ENCODE assay signal across 1 cellular context in the genomic region with DNA sequence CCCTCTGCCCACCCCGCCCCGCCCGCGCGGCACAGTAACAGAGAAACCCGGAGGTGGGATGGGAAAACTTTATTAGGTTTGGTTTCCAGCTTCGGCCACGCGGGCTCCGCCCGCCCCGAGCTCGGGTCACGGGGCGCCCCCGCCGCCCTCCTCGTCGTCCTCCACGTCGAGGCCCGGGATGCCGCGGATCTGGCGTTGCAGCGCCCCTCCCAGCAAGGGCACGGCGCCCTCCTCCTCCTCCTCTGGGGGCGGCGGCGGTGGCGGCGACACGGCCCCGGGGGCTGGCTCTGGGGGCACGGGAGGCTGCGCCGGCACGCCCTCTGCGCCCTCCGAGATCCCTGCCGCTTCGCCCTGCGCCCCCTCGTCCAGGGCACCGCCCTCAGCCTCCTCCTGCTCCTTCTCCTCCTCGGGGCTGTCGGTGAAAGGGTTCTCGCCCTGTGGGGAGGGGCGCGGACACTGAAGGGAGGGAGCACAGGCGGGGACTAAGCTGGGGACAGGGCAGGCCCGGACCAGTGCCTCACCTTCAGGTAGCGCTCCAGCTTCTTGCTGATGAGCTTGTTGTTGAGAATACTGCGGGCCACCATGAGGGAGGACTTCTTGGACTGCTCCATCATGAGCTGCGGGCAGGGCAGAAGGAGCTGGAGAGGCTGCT.
TF ChIP-seq lines count a peak whose summit lies in the region.

No MANE protein-coding gene starts in this region.

TF ChIP-seq in K562, 482 proteins besides CTCF, POLR2A, EP300 and RAD21 (continued from another document and continues in another):
- TF ChIP-seq, protein P1, sequence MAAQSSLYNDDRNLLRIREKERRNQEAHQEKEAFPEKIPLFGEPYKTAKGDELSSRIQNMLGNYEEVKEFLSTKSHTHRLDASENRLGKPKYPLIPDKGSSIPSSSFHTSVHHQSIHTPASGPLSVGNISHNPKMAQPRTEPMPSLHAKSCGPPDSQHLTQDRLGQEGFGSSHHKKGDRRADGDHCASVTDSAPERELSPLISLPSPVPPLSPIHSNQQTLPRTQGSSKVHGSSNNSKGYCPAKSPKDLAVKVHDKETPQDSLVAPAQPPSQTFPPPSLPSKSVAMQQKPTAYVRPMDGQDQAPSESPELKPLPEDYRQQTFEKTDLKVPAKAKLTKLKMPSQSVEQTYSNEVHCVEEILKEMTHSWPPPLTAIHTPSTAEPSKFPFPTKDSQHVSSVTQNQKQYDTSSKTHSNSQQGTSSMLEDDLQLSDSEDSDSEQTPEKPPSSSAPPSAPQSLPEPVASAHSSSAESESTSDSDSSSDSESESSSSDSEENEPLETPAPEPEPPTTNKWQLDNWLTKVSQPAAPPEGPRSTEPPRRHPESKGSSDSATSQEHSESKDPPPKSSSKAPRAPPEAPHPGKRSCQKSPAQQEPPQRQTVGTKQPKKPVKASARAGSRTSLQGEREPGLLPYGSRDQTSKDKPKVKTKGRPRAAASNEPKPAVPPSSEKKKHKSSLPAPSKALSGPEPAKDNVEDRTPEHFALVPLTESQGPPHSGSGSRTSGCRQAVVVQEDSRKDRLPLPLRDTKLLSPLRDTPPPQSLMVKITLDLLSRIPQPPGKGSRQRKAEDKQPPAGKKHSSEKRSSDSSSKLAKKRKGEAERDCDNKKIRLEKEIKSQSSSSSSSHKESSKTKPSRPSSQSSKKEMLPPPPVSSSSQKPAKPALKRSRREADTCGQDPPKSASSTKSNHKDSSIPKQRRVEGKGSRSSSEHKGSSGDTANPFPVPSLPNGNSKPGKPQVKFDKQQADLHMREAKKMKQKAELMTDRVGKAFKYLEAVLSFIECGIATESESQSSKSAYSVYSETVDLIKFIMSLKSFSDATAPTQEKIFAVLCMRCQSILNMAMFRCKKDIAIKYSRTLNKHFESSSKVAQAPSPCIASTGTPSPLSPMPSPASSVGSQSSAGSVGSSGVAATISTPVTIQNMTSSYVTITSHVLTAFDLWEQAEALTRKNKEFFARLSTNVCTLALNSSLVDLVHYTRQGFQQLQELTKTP (IDR thresholded peaks at IDR 0.05; ENCODE audit: low read depth in 1 of 2, partially characterized antibody in 2 of 2) = no peak
- peak; percentile 50 for TF ChIP-seq NFIC (IDR thresholded peaks at IDR 0.05)
- TF ChIP-seq, protein P2, sequence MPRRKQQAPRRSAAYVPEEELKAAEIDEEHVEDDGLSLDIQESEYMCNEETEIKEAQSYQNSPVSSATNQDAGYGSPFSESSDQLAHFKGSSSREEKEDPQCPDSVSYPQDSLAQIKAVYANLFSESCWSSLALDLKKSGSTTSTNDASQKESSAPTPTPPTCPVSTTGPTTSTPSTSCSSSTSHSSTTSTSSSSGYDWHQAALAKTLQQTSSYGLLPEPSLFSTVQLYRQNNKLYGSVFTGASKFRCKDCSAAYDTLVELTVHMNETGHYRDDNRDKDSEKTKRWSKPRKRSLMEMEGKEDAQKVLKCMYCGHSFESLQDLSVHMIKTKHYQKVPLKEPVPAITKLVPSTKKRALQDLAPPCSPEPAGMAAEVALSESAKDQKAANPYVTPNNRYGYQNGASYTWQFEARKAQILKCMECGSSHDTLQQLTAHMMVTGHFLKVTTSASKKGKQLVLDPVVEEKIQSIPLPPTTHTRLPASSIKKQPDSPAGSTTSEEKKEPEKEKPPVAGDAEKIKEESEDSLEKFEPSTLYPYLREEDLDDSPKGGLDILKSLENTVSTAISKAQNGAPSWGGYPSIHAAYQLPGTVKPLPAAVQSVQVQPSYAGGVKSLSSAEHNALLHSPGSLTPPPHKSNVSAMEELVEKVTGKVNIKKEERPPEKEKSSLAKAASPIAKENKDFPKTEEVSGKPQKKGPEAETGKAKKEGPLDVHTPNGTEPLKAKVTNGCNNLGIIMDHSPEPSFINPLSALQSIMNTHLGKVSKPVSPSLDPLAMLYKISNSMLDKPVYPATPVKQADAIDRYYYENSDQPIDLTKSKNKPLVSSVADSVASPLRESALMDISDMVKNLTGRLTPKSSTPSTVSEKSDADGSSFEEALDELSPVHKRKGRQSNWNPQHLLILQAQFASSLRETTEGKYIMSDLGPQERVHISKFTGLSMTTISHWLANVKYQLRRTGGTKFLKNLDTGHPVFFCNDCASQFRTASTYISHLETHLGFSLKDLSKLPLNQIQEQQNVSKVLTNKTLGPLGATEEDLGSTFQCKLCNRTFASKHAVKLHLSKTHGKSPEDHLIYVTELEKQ (CRISPR knock-in tag; IDR thresholded peaks at IDR 0.05) = no peak
- TF ChIP-seq, protein P3, sequence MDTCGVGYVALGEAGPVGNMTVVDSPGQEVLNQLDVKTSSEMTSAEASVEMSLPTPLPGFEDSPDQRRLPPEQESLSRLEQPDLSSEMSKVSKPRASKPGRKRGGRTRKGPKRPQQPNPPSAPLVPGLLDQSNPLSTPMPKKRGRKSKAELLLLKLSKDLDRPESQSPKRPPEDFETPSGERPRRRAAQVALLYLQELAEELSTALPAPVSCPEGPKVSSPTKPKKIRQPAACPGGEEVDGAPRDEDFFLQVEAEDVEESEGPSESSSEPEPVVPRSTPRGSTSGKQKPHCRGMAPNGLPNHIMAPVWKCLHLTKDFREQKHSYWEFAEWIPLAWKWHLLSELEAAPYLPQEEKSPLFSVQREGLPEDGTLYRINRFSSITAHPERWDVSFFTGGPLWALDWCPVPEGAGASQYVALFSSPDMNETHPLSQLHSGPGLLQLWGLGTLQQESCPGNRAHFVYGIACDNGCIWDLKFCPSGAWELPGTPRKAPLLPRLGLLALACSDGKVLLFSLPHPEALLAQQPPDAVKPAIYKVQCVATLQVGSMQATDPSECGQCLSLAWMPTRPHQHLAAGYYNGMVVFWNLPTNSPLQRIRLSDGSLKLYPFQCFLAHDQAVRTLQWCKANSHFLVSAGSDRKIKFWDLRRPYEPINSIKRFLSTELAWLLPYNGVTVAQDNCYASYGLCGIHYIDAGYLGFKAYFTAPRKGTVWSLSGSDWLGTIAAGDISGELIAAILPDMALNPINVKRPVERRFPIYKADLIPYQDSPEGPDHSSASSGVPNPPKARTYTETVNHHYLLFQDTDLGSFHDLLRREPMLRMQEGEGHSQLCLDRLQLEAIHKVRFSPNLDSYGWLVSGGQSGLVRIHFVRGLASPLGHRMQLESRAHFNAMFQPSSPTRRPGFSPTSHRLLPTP (IDR thresholded peaks at IDR 0.05; ENCODE audit: borderline replicate concordance, extremely low read depth, insufficient read length) = no peak
- no peak for TF ChIP-seq MED1 (CRISPR knock-in tag; IDR thresholded peaks at IDR 0.05; ENCODE audit: borderline replicate concordance)
- no peak for TF ChIP-seq TEAD2 (tag; IDR thresholded peaks at IDR 0.05)
- no peak for TF ChIP-seq ZNF224 (CRISPR knock-in tag; IDR thresholded peaks at IDR 0.05)
- no peak for TF ChIP-seq BRD9 (IDR thresholded peaks at IDR 0.05; ENCODE audit: low read depth, partially characterized antibody)
- TF ChIP-seq, protein P4, sequence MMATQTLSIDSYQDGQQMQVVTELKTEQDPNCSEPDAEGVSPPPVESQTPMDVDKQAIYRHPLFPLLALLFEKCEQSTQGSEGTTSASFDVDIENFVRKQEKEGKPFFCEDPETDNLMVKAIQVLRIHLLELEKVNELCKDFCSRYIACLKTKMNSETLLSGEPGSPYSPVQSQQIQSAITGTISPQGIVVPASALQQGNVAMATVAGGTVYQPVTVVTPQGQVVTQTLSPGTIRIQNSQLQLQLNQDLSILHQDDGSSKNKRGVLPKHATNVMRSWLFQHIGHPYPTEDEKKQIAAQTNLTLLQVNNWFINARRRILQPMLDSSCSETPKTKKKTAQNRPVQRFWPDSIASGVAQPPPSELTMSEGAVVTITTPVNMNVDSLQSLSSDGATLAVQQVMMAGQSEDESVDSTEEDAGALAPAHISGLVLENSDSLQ (IDR thresholded peaks at IDR 0.05) = no peak
- TF ChIP-seq MECOM (CRISPR knock-in tag; IDR thresholded peaks at IDR 0.05) = no peak
- no peak for TF ChIP-seq PRMT5 (CRISPR knock-in tag; IDR thresholded peaks at IDR 0.05)
- TF ChIP-seq TRIM28 (IDR thresholded peaks at IDR 0.05) = no peak
- TF ChIP-seq ZFP36 (IDR thresholded peaks at IDR 0.05; ENCODE audit: low read depth, low read length, partially characterized antibody) = no peak
- TF ChIP-seq TBP (optimal IDR thresholded peaks at IDR 0.05; ENCODE audit: low read depth, low read length) = no peak
- TF ChIP-seq TOE1 (IDR thresholded peaks at IDR 0.05; ENCODE audit: borderline replicate concordance) = no peak
- TF ChIP-seq TOE1 (CRISPR knock-in tag; IDR thresholded peaks at IDR 0.05; ENCODE audit: borderline replicate concordance, low read depth) = no peak
- TF ChIP-seq, protein P5, sequence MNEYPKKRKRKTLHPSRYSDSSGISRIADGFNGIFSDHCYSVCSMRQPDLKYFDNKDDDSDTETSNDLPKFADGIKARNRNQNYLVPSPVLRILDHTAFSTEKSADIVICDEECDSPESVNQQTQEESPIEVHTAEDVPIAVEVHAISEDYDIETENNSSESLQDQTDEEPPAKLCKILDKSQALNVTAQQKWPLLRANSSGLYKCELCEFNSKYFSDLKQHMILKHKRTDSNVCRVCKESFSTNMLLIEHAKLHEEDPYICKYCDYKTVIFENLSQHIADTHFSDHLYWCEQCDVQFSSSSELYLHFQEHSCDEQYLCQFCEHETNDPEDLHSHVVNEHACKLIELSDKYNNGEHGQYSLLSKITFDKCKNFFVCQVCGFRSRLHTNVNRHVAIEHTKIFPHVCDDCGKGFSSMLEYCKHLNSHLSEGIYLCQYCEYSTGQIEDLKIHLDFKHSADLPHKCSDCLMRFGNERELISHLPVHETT (CRISPR knock-in tag; conservative IDR thresholded peaks at IDR 0.05 in 1 of 2, IDR thresholded peaks at IDR 0.05 in 1 of 2) = peak in 1 of 2 experiments; percentile 73; a peak in 1 of 4 replicates
- TF ChIP-seq CBX3 (IDR thresholded peaks at IDR 0.05; ENCODE audit: borderline replicate concordance in 1 of 2, low read length in 2 of 2) = no peak
- no peak for TF ChIP-seq HMGN3 (IDR thresholded peaks at IDR 0.05; ENCODE audit: borderline replicate concordance, extremely low read depth, insufficient read length, low read depth, low read length)
- no peak for TF ChIP-seq CHD2 (IDR thresholded peaks at IDR 0.05; ENCODE audit: low read depth, low read length)
- no peak for TF ChIP-seq SIRT6 (IDR thresholded peaks at IDR 0.05; ENCODE audit: low read depth, low read length)
- no peak for TF ChIP-seq ESRRB (CRISPR knock-in tag; IDR thresholded peaks at IDR 0.05; ENCODE audit: borderline replicate concordance)
- no peak for TF ChIP-seq SRSF3 (IDR thresholded peaks at IDR 0.05; ENCODE audit: insufficient read depth, low read length)
- TF ChIP-seq CCNT2 (IDR thresholded peaks at IDR 0.05; ENCODE audit: borderline replicate concordance, extremely low read depth, insufficient read length, low read depth, low read length) = peak; percentile 17
- no peak for TF ChIP-seq KLF16 (IDR thresholded peaks at IDR 0.05)
- TF ChIP-seq, protein P6, sequence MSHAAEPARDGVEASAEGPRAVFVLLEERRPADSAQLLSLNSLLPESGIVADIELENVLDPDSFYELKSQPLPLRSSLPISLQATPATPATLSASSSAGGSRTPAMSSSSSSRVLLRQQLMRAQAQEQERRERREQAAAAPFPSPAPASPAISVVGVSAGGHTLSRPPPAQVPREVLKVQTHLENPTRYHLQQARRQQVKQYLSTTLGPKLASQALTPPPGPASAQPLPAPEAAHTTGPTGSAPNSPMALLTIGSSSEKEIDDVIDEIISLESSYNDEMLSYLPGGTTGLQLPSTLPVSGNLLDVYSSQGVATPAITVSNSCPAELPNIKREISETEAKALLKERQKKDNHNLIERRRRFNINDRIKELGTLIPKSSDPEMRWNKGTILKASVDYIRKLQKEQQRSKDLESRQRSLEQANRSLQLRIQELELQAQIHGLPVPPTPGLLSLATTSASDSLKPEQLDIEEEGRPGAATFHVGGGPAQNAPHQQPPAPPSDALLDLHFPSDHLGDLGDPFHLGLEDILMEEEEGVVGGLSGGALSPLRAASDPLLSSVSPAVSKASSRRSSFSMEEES (CRISPR knock-in tag; IDR thresholded peaks at IDR 0.05) = no peak
- TF ChIP-seq, protein P7, sequence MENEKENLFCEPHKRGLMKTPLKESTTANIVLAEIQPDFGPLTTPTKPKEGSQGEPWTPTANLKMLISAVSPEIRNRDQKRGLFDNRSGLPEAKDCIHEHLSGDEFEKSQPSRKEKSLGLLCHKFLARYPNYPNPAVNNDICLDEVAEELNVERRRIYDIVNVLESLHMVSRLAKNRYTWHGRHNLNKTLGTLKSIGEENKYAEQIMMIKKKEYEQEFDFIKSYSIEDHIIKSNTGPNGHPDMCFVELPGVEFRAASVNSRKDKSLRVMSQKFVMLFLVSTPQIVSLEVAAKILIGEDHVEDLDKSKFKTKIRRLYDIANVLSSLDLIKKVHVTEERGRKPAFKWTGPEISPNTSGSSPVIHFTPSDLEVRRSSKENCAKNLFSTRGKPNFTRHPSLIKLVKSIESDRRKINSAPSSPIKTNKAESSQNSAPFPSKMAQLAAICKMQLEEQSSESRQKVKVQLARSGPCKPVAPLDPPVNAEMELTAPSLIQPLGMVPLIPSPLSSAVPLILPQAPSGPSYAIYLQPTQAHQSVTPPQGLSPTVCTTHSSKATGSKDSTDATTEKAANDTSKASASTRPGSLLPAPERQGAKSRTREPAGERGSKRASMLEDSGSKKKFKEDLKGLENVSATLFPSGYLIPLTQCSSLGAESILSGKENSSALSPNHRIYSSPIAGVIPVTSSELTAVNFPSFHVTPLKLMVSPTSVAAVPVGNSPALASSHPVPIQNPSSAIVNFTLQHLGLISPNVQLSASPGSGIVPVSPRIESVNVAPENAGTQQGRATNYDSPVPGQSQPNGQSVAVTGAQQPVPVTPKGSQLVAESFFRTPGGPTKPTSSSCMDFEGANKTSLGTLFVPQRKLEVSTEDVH (IDR thresholded peaks at IDR 0.05; ENCODE audit: low read depth, partially characterized antibody) = peak; percentile 6
- TF ChIP-seq, protein P8, sequence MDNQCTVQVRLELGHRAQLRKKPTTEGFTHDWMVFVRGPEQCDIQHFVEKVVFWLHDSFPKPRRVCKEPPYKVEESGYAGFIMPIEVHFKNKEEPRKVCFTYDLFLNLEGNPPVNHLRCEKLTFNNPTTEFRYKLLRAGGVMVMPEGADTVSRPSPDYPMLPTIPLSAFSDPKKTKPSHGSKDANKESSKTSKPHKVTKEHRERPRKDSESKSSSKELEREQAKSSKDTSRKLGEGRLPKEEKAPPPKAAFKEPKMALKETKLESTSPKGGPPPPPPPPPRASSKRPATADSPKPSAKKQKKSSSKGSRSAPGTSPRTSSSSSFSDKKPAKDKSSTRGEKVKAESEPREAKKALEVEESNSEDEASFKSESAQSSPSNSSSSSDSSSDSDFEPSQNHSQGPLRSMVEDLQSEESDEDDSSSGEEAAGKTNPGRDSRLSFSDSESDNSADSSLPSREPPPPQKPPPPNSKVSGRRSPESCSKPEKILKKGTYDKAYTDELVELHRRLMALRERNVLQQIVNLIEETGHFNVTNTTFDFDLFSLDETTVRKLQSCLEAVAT (IDR thresholded peaks at IDR 0.05) = no peak
- no peak for TF ChIP-seq EZH2 (IDR thresholded peaks at IDR 0.05; ENCODE audit: borderline replicate concordance, low read depth, low read length)
- TF ChIP-seq TCF3 (CRISPR knock-in tag; IDR thresholded peaks at IDR 0.05) = no peak
- TF ChIP-seq, protein P9, sequence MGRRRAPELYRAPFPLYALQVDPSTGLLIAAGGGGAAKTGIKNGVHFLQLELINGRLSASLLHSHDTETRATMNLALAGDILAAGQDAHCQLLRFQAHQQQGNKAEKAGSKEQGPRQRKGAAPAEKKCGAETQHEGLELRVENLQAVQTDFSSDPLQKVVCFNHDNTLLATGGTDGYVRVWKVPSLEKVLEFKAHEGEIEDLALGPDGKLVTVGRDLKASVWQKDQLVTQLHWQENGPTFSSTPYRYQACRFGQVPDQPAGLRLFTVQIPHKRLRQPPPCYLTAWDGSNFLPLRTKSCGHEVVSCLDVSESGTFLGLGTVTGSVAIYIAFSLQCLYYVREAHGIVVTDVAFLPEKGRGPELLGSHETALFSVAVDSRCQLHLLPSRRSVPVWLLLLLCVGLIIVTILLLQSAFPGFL (CRISPR knock-in tag; IDR thresholded peaks at IDR 0.05) = no peak
- no peak for TF ChIP-seq COPS2 (conservative IDR thresholded peaks at IDR 0.05)
- TF ChIP-seq SMARCA4 (IDR thresholded peaks at IDR 0.05) = no peak
- no peak for TF ChIP-seq PHF20 (IDR thresholded peaks at IDR 0.05; ENCODE audit: partially characterized antibody)
- peak; percentile 52; the same call in 1 of the 2 replicates for TF ChIP-seq HOXB6 (CRISPR knock-in tag; IDR thresholded peaks at IDR 0.05; ENCODE audit: borderline replicate concordance)
- no peak for TF ChIP-seq ZC3H11A (IDR thresholded peaks at IDR 0.05; ENCODE audit: low read depth, low read length)
- no peak for TF ChIP-seq CBFB (CRISPR knock-in tag; IDR thresholded peaks at IDR 0.05)
